2 cellular contexts compared by ENCODE assay signal in genomic region chr4:189092596-189092995, GRCh38.
TF ChIP-seq lines count a peak whose summit lies in the region.

No MANE protein-coding gene starts in this region.

TF ChIP-seq in GM23338, 12 proteins besides CTCF, POLR2A, EP300 and RAD21 (continued from another document):
- TF ChIP-seq ZNF462 (CRISPR knock-in tag; IDR thresholded peaks at IDR 0.05) (no peak), EZH2 (IDR thresholded peaks at IDR 0.05; ENCODE audit: low read depth, unreplicated experiment) (no peak), JUNB (IDR thresholded peaks at IDR 0.05; ENCODE audit: unreplicated experiment) (no peak), STAT1 (IDR thresholded peaks at IDR 0.05; ENCODE audit: unreplicated experiment) (no peak), REST (IDR thresholded peaks at IDR 0.05; ENCODE audit: unreplicated experiment) (no peak), ZNF331 (CRISPR knock-in tag; IDR thresholded peaks at IDR 0.05; ENCODE audit: low read depth) (no peak), CREB1 (CRISPR knock-in tag; IDR thresholded peaks at IDR 0.05; ENCODE audit: low read depth) (no peak), EZH2phosphoT487 (IDR thresholded peaks at IDR 0.05; ENCODE audit: unreplicated experiment) (no peak)

TF ChIP-seq in WTC11, 78 proteins besides CTCF, POLR2A, EP300 and RAD21 (continued from another document):
- TF ChIP-seq, protein P1, sequence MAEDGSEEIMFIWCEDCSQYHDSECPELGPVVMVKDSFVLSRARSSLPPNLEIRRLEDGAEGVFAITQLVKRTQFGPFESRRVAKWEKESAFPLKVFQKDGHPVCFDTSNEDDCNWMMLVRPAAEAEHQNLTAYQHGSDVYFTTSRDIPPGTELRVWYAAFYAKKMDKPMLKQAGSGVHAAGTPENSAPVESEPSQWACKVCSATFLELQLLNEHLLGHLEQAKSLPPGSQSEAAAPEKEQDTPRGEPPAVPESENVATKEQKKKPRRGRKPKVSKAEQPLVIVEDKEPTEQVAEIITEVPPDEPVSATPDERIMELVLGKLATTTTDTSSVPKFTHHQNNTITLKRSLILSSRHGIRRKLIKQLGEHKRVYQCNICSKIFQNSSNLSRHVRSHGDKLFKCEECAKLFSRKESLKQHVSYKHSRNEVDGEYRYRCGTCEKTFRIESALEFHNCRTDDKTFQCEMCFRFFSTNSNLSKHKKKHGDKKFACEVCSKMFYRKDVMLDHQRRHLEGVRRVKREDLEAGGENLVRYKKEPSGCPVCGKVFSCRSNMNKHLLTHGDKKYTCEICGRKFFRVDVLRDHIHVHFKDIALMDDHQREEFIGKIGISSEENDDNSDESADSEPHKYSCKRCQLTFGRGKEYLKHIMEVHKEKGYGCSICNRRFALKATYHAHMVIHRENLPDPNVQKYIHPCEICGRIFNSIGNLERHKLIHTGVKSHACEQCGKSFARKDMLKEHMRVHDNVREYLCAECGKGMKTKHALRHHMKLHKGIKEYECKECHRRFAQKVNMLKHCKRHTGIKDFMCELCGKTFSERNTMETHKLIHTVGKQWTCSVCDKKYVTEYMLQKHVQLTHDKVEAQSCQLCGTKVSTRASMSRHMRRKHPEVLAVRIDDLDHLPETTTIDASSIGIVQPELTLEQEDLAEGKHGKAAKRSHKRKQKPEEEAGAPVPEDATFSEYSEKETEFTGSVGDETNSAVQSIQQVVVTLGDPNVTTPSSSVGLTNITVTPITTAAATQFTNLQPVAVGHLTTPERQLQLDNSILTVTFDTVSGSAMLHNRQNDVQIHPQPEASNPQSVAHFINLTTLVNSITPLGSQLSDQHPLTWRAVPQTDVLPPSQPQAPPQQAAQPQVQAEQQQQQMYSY (CRISPR knock-in tag; IDR thresholded peaks at IDR 0.05): no peak
- TF ChIP-seq MYBL2 (CRISPR knock-in tag; IDR thresholded peaks at IDR 0.05): no peak
- TF ChIP-seq, protein P2, sequence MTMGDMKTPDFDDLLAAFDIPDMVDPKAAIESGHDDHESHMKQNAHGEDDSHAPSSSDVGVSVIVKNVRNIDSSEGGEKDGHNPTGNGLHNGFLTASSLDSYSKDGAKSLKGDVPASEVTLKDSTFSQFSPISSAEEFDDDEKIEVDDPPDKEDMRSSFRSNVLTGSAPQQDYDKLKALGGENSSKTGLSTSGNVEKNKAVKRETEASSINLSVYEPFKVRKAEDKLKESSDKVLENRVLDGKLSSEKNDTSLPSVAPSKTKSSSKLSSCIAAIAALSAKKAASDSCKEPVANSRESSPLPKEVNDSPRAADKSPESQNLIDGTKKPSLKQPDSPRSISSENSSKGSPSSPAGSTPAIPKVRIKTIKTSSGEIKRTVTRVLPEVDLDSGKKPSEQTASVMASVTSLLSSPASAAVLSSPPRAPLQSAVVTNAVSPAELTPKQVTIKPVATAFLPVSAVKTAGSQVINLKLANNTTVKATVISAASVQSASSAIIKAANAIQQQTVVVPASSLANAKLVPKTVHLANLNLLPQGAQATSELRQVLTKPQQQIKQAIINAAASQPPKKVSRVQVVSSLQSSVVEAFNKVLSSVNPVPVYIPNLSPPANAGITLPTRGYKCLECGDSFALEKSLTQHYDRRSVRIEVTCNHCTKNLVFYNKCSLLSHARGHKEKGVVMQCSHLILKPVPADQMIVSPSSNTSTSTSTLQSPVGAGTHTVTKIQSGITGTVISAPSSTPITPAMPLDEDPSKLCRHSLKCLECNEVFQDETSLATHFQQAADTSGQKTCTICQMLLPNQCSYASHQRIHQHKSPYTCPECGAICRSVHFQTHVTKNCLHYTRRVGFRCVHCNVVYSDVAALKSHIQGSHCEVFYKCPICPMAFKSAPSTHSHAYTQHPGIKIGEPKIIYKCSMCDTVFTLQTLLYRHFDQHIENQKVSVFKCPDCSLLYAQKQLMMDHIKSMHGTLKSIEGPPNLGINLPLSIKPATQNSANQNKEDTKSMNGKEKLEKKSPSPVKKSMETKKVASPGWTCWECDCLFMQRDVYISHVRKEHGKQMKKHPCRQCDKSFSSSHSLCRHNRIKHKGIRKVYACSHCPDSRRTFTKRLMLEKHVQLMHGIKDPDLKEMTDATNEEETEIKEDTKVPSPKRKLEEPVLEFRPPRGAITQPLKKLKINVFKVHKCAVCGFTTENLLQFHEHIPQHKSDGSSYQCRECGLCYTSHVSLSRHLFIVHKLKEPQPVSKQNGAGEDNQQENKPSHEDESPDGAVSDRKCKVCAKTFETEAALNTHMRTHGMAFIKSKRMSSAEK (CRISPR knock-in tag; IDR thresholded peaks at IDR 0.05; ENCODE audit: borderline replicate concordance): no peak
- TF ChIP-seq MLX (CRISPR knock-in tag; IDR thresholded peaks at IDR 0.05): no peak
- TF ChIP-seq NR2C2 (CRISPR knock-in tag; IDR thresholded peaks at IDR 0.05): no peak
- TF ChIP-seq TCF7 (CRISPR knock-in tag; IDR thresholded peaks at IDR 0.05; ENCODE audit: low read depth): no peak
- TF ChIP-seq, protein P3, sequence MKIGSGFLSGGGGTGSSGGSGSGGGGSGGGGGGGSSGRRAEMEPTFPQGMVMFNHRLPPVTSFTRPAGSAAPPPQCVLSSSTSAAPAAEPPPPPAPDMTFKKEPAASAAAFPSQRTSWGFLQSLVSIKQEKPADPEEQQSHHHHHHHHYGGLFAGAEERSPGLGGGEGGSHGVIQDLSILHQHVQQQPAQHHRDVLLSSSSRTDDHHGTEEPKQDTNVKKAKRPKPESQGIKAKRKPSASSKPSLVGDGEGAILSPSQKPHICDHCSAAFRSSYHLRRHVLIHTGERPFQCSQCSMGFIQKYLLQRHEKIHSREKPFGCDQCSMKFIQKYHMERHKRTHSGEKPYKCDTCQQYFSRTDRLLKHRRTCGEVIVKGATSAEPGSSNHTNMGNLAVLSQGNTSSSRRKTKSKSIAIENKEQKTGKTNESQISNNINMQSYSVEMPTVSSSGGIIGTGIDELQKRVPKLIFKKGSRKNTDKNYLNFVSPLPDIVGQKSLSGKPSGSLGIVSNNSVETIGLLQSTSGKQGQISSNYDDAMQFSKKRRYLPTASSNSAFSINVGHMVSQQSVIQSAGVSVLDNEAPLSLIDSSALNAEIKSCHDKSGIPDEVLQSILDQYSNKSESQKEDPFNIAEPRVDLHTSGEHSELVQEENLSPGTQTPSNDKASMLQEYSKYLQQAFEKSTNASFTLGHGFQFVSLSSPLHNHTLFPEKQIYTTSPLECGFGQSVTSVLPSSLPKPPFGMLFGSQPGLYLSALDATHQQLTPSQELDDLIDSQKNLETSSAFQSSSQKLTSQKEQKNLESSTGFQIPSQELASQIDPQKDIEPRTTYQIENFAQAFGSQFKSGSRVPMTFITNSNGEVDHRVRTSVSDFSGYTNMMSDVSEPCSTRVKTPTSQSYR (CRISPR knock-in tag; IDR thresholded peaks at IDR 0.05): no peak
- TF ChIP-seq SMAD4 (CRISPR knock-in tag; IDR thresholded peaks at IDR 0.05): no peak
- no peak for TF ChIP-seq FOXJ3 (CRISPR knock-in tag; IDR thresholded peaks at IDR 0.05; ENCODE audit: borderline replicate concordance)
TF ChIP-seq in WTC11: peak in this region for 0.
